Comparison of ENCODE assay signal across 18 cellular contexts in the genomic region with DNA sequence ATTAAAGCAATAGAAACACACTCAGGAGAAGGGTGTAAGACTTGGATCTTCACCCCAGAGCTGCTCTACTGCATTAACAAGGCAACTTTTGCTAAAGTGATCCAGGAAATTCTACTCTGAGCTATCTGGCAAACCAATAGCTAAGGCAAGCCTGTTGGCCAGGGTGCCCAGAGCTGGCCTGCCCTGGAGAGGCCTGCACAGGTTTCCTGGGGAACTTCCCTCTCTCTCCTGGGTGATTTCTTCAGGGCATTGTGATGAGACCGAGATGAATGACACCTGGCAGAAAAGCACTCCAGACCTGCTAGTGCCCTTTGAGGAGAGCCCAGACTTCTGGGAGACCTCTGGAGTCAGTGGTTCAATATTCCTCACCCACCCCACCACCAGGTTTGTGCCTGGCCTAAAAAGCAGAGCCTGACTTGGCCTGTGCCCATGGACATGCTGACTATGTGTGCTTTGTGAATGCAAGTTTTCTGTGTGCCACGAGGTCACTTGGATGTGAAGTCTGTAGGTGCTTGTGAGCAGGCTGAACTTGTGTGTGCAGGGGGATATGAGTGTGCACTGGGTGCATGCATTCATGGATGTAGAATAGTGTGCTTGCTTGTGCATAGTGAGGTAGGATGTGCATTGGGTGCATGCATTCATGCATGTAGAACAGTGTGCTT. TPM values are rescaled to one million over a fixed set of nuclear protein-coding genes. Genes with fewer than 3 reads are reported as not detected.
"Had no signal": no experiment of that assay in that cellular context is flagged by ENCODE, and none has a peak within 500 bp of the region (broad histone marks: within the 10 kb centered on the region; RNA-seq: fewer than 3 reads in every experiment).

No MANE protein-coding gene starts in this region.

- H3K27ac Mint-ChIP-seq: activated naive CD8-positive, alpha-beta T cell treated with anti-CD3 and anti-CD28 coated beads, Interleukin-2, amount 50 U/mL, for 24 hours; dendritic cell treated with granulocyte-macrophage colony-stimulating factor and Interleukin-4, amounts not matched to agents 40 ng/mL and 50 ng/mL, for 4 days; memory B cell; natural killer cell had no signal

- FAIRE-seq: frontal cortex, TTC549 had no signal

- H3K9me3 ChIP-seq: sigmoid colon, thoracic aorta had no signal

- H3K27ac ChIP-seq: epithelial cell of prostate, sigmoid colon, thoracic aorta had no signal

- ATAC-seq: activated naive CD8-positive, alpha-beta T cell treated with anti-CD3 and anti-CD28 coated beads, Interleukin-2, amount 50 U/mL, for 24 hours; natural killer cell had no signal

- H3K36me3 Mint-ChIP-seq: memory B cell, natural killer cell had no signal

- H3K4me3 ChIP-seq: sigmoid colon, thoracic aorta had no signal

- DNase-seq: activated naive CD4-positive, alpha-beta T cell; activated naive CD8-positive, alpha-beta T cell treated with anti-CD3 and anti-CD28 coated beads, Interleukin-2, amount 50 U/mL, for 24 hours; aorta; effector memory CD4-positive, alpha-beta T cell; natural killer cell; sigmoid colon; stimulated activated CD4-positive, alpha-beta T cell treated with anti-CD3 and anti-CD28 coated beads, Interleukin-2, amount 100 ng/mL, for 24 hours; SW 1271 had no signal

- H3K4me3 Mint-ChIP-seq: activated naive CD8-positive, alpha-beta T cell treated with anti-CD3 and anti-CD28 coated beads, Interleukin-2, amount 50 U/mL, for 24 hours; dendritic cell treated with granulocyte-macrophage colony-stimulating factor and Interleukin-4, amounts not matched to agents 40 ng/mL and 50 ng/mL, for 4 days; memory B cell; natural killer cell had no signal

- H3K27me3 ChIP-seq: sigmoid colon had no signal

- H3K9me3 Mint-ChIP-seq: activated naive CD8-positive, alpha-beta T cell treated with anti-CD3 and anti-CD28 coated beads, Interleukin-2, amount 50 U/mL, for 24 hours; dendritic cell treated with granulocyte-macrophage colony-stimulating factor and Interleukin-4, amounts not matched to agents 40 ng/mL and 50 ng/mL, for 4 days; memory B cell; natural killer cell had no signal

- H3K36me3 ChIP-seq: sigmoid colon, thoracic aorta had no signal

RNA-seq across cellular contexts. Expression of gene APLNR, which starts 4.4 kb away (rescaled TPM):
- total RNA-seq: activated CD8-positive, alpha-beta memory T cell treated with anti-CD3 and anti-CD28 coated beads for 36 hours; osteocyte; pulmonary artery endothelial cell; T-helper 2 cell treated with Interferon-gamma antibody and Interleukin-4, amounts not matched to agents 100 ng/mL and 5 ng/mL, for 36 hours had no signal

RNA-seq across cellular contexts. Expression of gene LRRC55, which starts 59.7 kb away (rescaled TPM):
- total RNA-seq: activated CD8-positive, alpha-beta memory T cell treated with anti-CD3 and anti-CD28 coated beads for 36 hours; natural killer cell; osteocyte; pulmonary artery endothelial cell; T-helper 2 cell treated with Interferon-gamma antibody and Interleukin-4, amounts not matched to agents 100 ng/mL and 5 ng/mL, for 36 hours; thoracic aorta had no signal
